8 cellular contexts compared by ENCODE assay signal in genomic region chr12:122867701-122868461, GRCh38. TPM values are rescaled to one million over a fixed set of nuclear protein-coding genes. Genes with fewer than 3 reads are reported as not detected.
DNase-seq lines count a peak whose midpoint lies in the region; ATAC-seq and TF ChIP-seq lines count a peak whose summit lies in the region.

No MANE protein-coding gene starts in this region.

- TF ChIP-seq CTCF in AG04449 (IDR thresholded peaks at IDR 0.05; ENCODE audit: insufficient read depth, low read length, missing control alignments) = peak; percentile 7
- no peak for TF ChIP-seq CTCF in colonic mucosa (IDR thresholded peaks at IDR 0.05)
- TF ChIP-seq CTCF in mucosa of descending colon (IDR thresholded peaks at IDR 0.05) = peak; percentile 16

- intact Hi-C loops in colonic mucosa (cut with DNase I) (loop anchor here (10.0 kb wide), 1 partner anchor 367 kb away; the partner anchor contains the start of genes MPHOSPH9 and MTRFR), mucosa of descending colon (cut with DNase I, micrococcal nuclease) (loop anchor here in 1 of 2 donors (10.0 kb wide), 1 partner anchor 367 kb away; the partner anchor contains the start of genes MPHOSPH9 and MTRFR)

- H3K36me3 ChIP-seq in Karpas-422 (ENCODE audit: insufficient read depth, low read length) = no peaks in the 10 kb centered on the region
- peaks cover 13% of the 10 kb centered on the region for H3K36me3 ChIP-seq in colonic mucosa
- H3K36me3 ChIP-seq in mucosa of descending colon (ENCODE audit: low read depth) = peaks cover 13% of the 10 kb centered on the region

- no peaks in the 10 kb centered on the region for H3K79me2 ChIP-seq in Karpas-422 (ENCODE audit: low read length)

- H3K9me3 ChIP-seq in Karpas-422 (ENCODE audit: low read length) (no peaks in the 10 kb centered on the region), colonic mucosa (no peaks in the 10 kb centered on the region), mucosa of descending colon (no peaks in the 10 kb centered on the region)

- CTCF ChIA-PET in AG04449 (lab: Yijun Ruan, JAX) = interaction anchor here (1.0 to 18.4 kb wide), 5 partner anchors 7 to 84 kb away, joined by 3 to 449 read pairs (median 4); no protein-coding TSS in a partner anchor

- POLR2A ChIA-PET in AG04449 (lab: Yijun Ruan, JAX) = no interaction called here

- no peak overlapping the region for H3K4me3 ChIP-seq in AG04449 (ENCODE audit: low read depth, low read length)
- no peak overlapping the region for H3K4me3 ChIP-seq in Karpas-422 (ENCODE audit: low read length)
- H3K4me3 ChIP-seq in colonic mucosa = no peak overlapping the region
- no peak overlapping the region for H3K4me3 ChIP-seq in mucosa of descending colon

- H3K4me1 ChIP-seq in Karpas-422 (ENCODE audit: low read length) (peaks cover 26% of the 10 kb centered on the region), colonic mucosa (peaks cover 35% of the 10 kb centered on the region), mucosa of descending colon (ENCODE audit: low read depth) (peaks cover 64% of the 10 kb centered on the region)

- H3K9me2 ChIP-seq in Karpas-422 (replicated peaks; ENCODE audit: insufficient read depth, low read length) = no peaks in the 10 kb centered on the region

- peak; percentile 56 for ATAC-seq in mucosa of descending colon

- H3K27ac ChIP-seq in Karpas-422 (ENCODE audit: low read length) = no peak overlapping the region
- peak overlapping the region; percentile 50 for H3K27ac ChIP-seq in colonic mucosa

- H2AFZ ChIP-seq in Karpas-422 (ENCODE audit: low read length) = no peak overlapping the region

- H3K9ac ChIP-seq in Karpas-422 (ENCODE audit: low read length) (no peak overlapping the region), colonic mucosa (ENCODE audit: low read depth in 2 of 2, low read length in 2 of 2) (peak overlapping the region; percentile 30 to 42)

- no peak overlapping the region for H3K4me2 ChIP-seq in Karpas-422 (ENCODE audit: low read depth, low read length, poor library complexity, severe bottlenecking)

- no peak for DNase-seq in AG04449 (ENCODE audit: low read depth, low spot score)
- DNase-seq in Karpas-422 = peak; percentile 66
- peak; percentile 72 for DNase-seq in colonic mucosa
- DNase-seq in mucosa of descending colon = peak; percentile 70 to 82 (median 77)
- DNase-seq in central memory CD4-positive, alpha-beta T cell = no peak
- DNase-seq in epidermal melanocyte (ENCODE audit: insufficient read length, low spot score) = no peak
- DNase-seq in stimulated activated CD4-positive, alpha-beta T cell treated with anti-CD3 and anti-CD28 coated beads, Interleukin-12 subunit alpha, Interleukin-12 subunit beta, amount 100 ng/mL, for 4 hours = no peak
- DNase-seq in KBM-7 = no peak

- in situ Hi-C loops in KBM-7 (cut with MboI; ENCODE audit: low pct_unique_long_range_greater_than_20kb, low sequenced_read_pairs) = loop anchor here (25.0 kb wide), 1 partner anchor 369 kb away; the partner anchor contains the start of genes MPHOSPH9 and MTRFR

- H4K20me1 ChIP-seq in Karpas-422 (ENCODE audit: insufficient read depth, low read depth, low read length) = no peaks in the 10 kb centered on the region

- H3K27me3 ChIP-seq in Karpas-422 (ENCODE audit: low read length) (no peaks in the 10 kb centered on the region; the same call in 1 of the 2 replicates), colonic mucosa (no peaks in the 10 kb centered on the region)

RNA-seq across cellular contexts. Expression of gene VPS37B, which starts 28.0 kb away (rescaled TPM):
- total RNA-seq in Karpas-422 (2014; rRNA removed; shearing (Covaris generic); ENCODE audit: low replicate concordance) = not detected in 2 replicates
- total RNA-seq in colonic mucosa = 10 to 100 TPM; 64.8 to 73.5 TPM
- 100 to 1,000 TPM in 1 of 3 donors, 10 to 100 TPM in 2; 50.7 to 108 (median 81.8) TPM for total RNA-seq in mucosa of descending colon

RNA-seq across cellular contexts. Expression of gene HIP1R, which starts 32.6 kb away (rescaled TPM):
- 19.4 and 42.9 TPM in 2 replicates for total RNA-seq in Karpas-422 (2014; rRNA removed; shearing (Covaris generic); ENCODE audit: low replicate concordance)
- total RNA-seq in colonic mucosa (10 to 100 TPM; 42.6 to 74.2 TPM), mucosa of descending colon (10 to 100 TPM; 37.8 to 76.5 (median 73.1) TPM)

Comparison
In these comparisons a context has a peak if more than half of its experiments do, and no peak if none do; other contexts are left out.
1. DNase-seq: peak in Karpas-422 (single experiment), colonic mucosa (single experiment) and mucosa of descending colon (3 of 3); none in AG04449 (single experiment), central memory CD4-positive, alpha-beta T cell (single experiment), epidermal melanocyte (single experiment), stimulated activated CD4-positive, alpha-beta T cell treated with anti-CD3 and anti-CD28 coated beads, Interleukin-12 subunit alpha, Interleukin-12 subunit beta, amount 100 ng/mL, for 4 hours (single experiment) and KBM-7 (single experiment).
2. RNA of gene VPS37B, which starts 28.0 kb away (total RNA-seq): 50.7 to 108 TPM in mucosa of descending colon and 64.8 to 73.5 TPM in colonic mucosa; not detected in Karpas-422; every median in the first group is over 10 times any median in the second.